Comparison of ENCODE assay signal across 8 cellular contexts in genomic region chr2:231780123-231780908, GRCh38. TPM values are rescaled to one million over a fixed set of nuclear protein-coding genes. Genes with fewer than 3 reads are reported as not detected.
DNase-seq lines count a peak whose midpoint lies in the region; ATAC-seq and FAIRE-seq lines count a peak whose summit lies in the region.

No MANE protein-coding gene starts in this region.

- H3K36me3 ChIP-seq in iPS-15b (ENCODE audit: control insufficient read depth, insufficient read depth, low read length) = no peaks in the 10 kb centered on the region
- no peaks in the 10 kb centered on the region for H3K36me3 ChIP-seq in small intestine (ENCODE audit: control insufficient read depth in 2 of 2, insufficient read depth in 2 of 2, low read length in 2 of 2)

- no peak for ATAC-seq in activated naive CD4-positive, alpha-beta T cell treated with anti-CD3 and anti-CD28 coated beads, Interleukin-2, amount 50 U/mL, for 72 hours
- no peak for ATAC-seq in GM18867 (IDR thresholded peaks at IDR 0.05; ENCODE audit: unreplicated experiment)
- no peak for ATAC-seq in GM18870 (IDR thresholded peaks at IDR 0.05; ENCODE audit: unreplicated experiment)

- H3K9me3 ChIP-seq in iPS-15b (ENCODE audit: control insufficient read depth, insufficient read depth, low read length) (no peaks in the 10 kb centered on the region), small intestine (ENCODE audit: control insufficient read depth, low read depth) (no peaks in the 10 kb centered on the region)

- peak overlapping the region; percentile 44 to 90 for H3K27ac Mint-ChIP-seq in activated naive CD4-positive, alpha-beta T cell treated with anti-CD3 and anti-CD28 coated beads, Interleukin-2, amount 50 U/mL, for 72 hours

- peak; percentile 15 for DNase-seq in NCI-H748 (lab: John Stamatoyannopoulos, UW; ENCODE audit: unreplicated experiment)
- DNase-seq in NCI-H748 treated with DMSO at 0.1 percent for 48 hours (lab: John Stamatoyannopoulos, UW) = no peak
- peak; percentile 67 for DNase-seq in HuH-7 (ENCODE audit: low spot score)
- peak; percentile 17 to 55 for DNase-seq in activated naive CD4-positive, alpha-beta T cell treated with anti-CD3 and anti-CD28 coated beads, Interleukin-2, amount 50 U/mL, for 72 hours (ENCODE audit: low spot score in 2 of 2)
- peak; percentile 24 for DNase-seq in small intestine

- no peaks in the 10 kb centered on the region for H3K9me3 Mint-ChIP-seq in activated naive CD4-positive, alpha-beta T cell treated with anti-CD3 and anti-CD28 coated beads, Interleukin-2, amount 50 U/mL, for 72 hours

- H3K4me3 ChIP-seq in iPS-15b (ENCODE audit: low read depth, low read length) (peak overlapping the region; percentile 84), small intestine (ENCODE audit: low read depth in 1 of 2, low read length in 2 of 2) (peak overlapping the region; percentile 80 to 92)

- 5 to 11% (median 7%) methylated on average over 34 to 51 of the region's 51 CpGs for WGBS in small intestine, 3 donors

- FAIRE-seq in small intestine (lab: Jason Lieb, UNC) = no peak

- no peak overlapping the region for H3K9ac ChIP-seq in iPS-15b (ENCODE audit: low read depth, low read length)

- H3K27me3 ChIP-seq in iPS-15b (ENCODE audit: control insufficient read depth, insufficient read depth, low read length) = peaks cover 2% of the 10 kb centered on the region
- H3K27me3 ChIP-seq in small intestine (ENCODE audit: control insufficient read depth in 2 of 2, insufficient read depth in 2 of 2, low read length in 2 of 2) = no peaks in the 10 kb centered on the region

- H3K27ac ChIP-seq in small intestine (ENCODE audit: low read depth in 1 of 2, low read length in 1 of 2) = peak overlapping the region in 1 of 2 donors; percentile 94

- peaks cover 8% of the 10 kb centered on the region for H3K4me1 ChIP-seq in iPS-15b (ENCODE audit: control insufficient read depth, insufficient read depth, low read length)
- peaks cover 0 to 5% of the 10 kb centered on the region in 2 donors for H3K4me1 ChIP-seq in small intestine (ENCODE audit: control insufficient read depth in 2 of 2, insufficient read depth in 1 of 2, low read depth in 1 of 2, low read length in 1 of 2)

- peaks cover 6 to 12% of the 10 kb centered on the region in 2 donors for H3K36me3 Mint-ChIP-seq in activated naive CD4-positive, alpha-beta T cell treated with anti-CD3 and anti-CD28 coated beads, Interleukin-2, amount 50 U/mL, for 72 hours

RNA-seq across cellular contexts. Expression of gene PDE6D, which starts 0.8 kb away (rescaled TPM):
- 10 to 100 TPM; 25.4 to 26.3 TPM for total RNA-seq in activated naive CD4-positive, alpha-beta T cell treated with anti-CD3 and anti-CD28 coated beads, Interleukin-2, amount 50 U/mL, for 72 hours
- 10 to 100 TPM; 24.3 to 28.1 (median 26.8) TPM for polyA plus RNA-seq in small intestine

RNA-seq across cellular contexts. Expression of gene COPS7B, which starts 5.9 kb away (rescaled TPM):
- 10 to 100 TPM; 49.8 to 58.3 TPM for total RNA-seq in activated naive CD4-positive, alpha-beta T cell treated with anti-CD3 and anti-CD28 coated beads, Interleukin-2, amount 50 U/mL, for 72 hours
- polyA plus RNA-seq in small intestine = 10 to 100 TPM in 2 of 3 donors, 1 to 10 TPM in 1; 9.5 to 20.0 (median 12.3) TPM
